In genomic region chr1:239389703-239390102, GRCh38 we compare ENCODE assay signal across 1 cellular context.
TF ChIP-seq lines count a peak whose summit lies in the region.

No MANE protein-coding gene starts in this region.

TF ChIP-seq in HepG2, 621 proteins besides CTCF, POLR2A, EP300 and RAD21 (continued from another document):
- TF ChIP-seq ZBED4 (CRISPR knock-in tag; IDR thresholded peaks at IDR 0.05; ENCODE audit: borderline replicate concordance) (no peak), NPAS2 (CRISPR knock-in tag; IDR thresholded peaks at IDR 0.05; ENCODE audit: borderline replicate concordance) (no peak), ZNF670 (CRISPR knock-in tag; IDR thresholded peaks at IDR 0.05; ENCODE audit: borderline replicate concordance) (no peak), ZNF335 (CRISPR knock-in tag; IDR thresholded peaks at IDR 0.05) (no peak), RBFOX2 (IDR thresholded peaks at IDR 0.05; ENCODE audit: low read depth, low read length) (no peak), SRY (CRISPR knock-in tag; IDR thresholded peaks at IDR 0.05) (no peak)
